Comparison of ENCODE assay signal across 8 cellular contexts in the genomic region with DNA sequence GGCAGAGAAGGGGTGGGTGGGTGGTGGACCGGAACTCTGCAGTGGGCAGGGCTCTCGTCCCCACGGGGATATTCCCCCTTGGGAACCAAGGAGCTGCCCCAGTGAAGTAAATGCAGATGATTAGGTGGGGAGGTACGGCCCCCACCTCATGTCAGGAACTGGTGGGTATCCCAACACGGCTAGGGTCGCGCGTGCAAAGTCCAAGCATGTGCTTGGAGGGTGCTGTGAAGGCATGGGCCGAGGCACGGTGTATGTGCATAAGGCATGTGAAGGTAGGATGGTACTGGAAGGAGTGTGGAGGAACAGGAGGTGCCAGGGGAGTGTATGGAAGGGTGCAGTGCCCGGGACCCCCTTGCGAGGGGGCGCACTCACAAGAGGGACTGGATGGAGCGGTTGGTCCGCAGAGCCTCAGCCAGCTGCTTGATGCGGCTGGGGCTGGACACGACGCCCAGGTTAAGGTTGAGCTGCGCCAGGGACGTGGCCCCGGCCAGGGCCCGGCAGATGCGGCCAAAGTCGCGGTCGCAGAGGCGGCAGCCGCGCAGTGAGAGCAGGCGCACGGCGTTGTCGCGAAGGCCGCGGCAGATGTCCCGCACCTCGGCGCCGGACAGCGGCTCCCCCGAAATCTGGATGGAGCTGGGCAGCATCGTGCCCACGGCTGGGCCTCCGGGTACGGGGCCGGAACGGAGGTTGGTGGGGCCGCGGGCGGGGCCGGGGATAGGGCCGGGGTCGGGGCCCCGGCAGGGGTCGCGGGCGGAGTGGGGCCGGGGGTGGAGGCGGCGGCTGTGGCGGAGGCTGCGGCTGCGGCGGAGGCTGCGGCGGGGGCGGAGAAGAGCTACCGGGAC. TPM values are rescaled to one million over a fixed set of nuclear protein-coding genes. Genes with fewer than 3 reads are reported as not detected.
DNase-seq lines count a peak whose midpoint lies in the region; ATAC-seq and TF ChIP-seq lines count a peak whose summit lies in the region.

No MANE protein-coding gene starts in this region.

- H3K4me1 Mint-ChIP-seq in activated CD8-positive, alpha-beta T cell treated with anti-CD3 and anti-CD28 coated beads, Interleukin-2, amount 10 ng/mL, durations not matched to agents 7 days and 5 days (ENCODE audit: low read depth), result peaks cover 16% of the 10 kb centered on the region
- peaks cover 37% of the 10 kb centered on the region for H3K4me1 Mint-ChIP-seq in stimulated activated memory B cell treated with anti-CD40 and anti-IgM and Interleukin-4, amounts not matched to agents 10 μg/mL and 1 μg/mL and 100 μg/mL, for 72 hours

- no peak for TF ChIP-seq CTCF in AG04449 (IDR thresholded peaks at IDR 0.05; ENCODE audit: insufficient read depth, low read length, missing control alignments)

- CTCF ChIA-PET in AG04449 (lab: Yijun Ruan, JAX), result interaction anchor here (0.6 to 13.3 kb wide), 11 partner anchors 6 to 805 kb away, joined by 3 to 337 read pairs (median 3); partner anchors contain the start of genes DLK2, DNPH1, POLR1C and YIPF3
- CTCF ChIA-PET in activated CD8-positive, alpha-beta T cell treated with anti-CD3 and anti-CD28 coated beads, Interleukin-2, amount 10 ng/mL, durations not matched to agents 7 days and 5 days (lab: Charles Lee), result interaction anchor here (5.1 kb wide), 1 partner anchor 15 kb away, joined by 65 read pairs; no protein-coding TSS in a partner anchor

- H3K9me3 ChIP-seq in HAP-1 (no peaks in the 10 kb centered on the region), iPS-18a (ENCODE audit: control insufficient read depth, low read depth, low read length) (no peaks in the 10 kb centered on the region)

- in situ Hi-C loops in HAP-1 (cut with MboI; ENCODE audit: low sequenced_read_pairs), result loop anchor here (5.0 to 10.0 kb wide), 2 partner anchors 155 to 247 kb away; no protein-coding TSS in a partner anchor

- ATAC-seq in activated CD8-positive, alpha-beta T cell treated with anti-CD3 and anti-CD28 coated beads, Interleukin-2, amount 10 ng/mL, durations not matched to agents 7 days and 5 days, result peak; percentile 7
- ATAC-seq in stimulated activated memory B cell treated with anti-CD40 and anti-IgM and Interleukin-4, amounts not matched to agents 10 μg/mL and 1 μg/mL and 100 μg/mL, for 72 hours, result peak; percentile 21
- ATAC-seq in HG03469 (IDR thresholded peaks at IDR 0.05; ENCODE audit: unreplicated experiment) (no peak), GM18858 (IDR thresholded peaks at IDR 0.05; ENCODE audit: unreplicated experiment) (no peak)

- H3K4me3 ChIP-seq in AG04449 (ENCODE audit: low read depth, low read length) (peak overlapping the region; percentile 63), HAP-1 (peak overlapping the region; percentile 40; the same call in 1 of the 2 replicates), iPS-18a (ENCODE audit: low read length) (peak overlapping the region; percentile 65)

- H3K36me3 ChIP-seq in HAP-1 (replicated peaks), result peaks cover 37% of the 10 kb centered on the region
- H3K36me3 ChIP-seq in iPS-18a (ENCODE audit: control insufficient read depth, low read depth, low read length), result peaks cover 38% of the 10 kb centered on the region

- POLR2A ChIA-PET in AG04449 (lab: Yijun Ruan, JAX), result interaction anchor here (0.6 to 1.5 kb wide), 5 partner anchors 8 to 335 kb away, joined by 3 to 5 read pairs (median 3); partner anchors contain the start of gene ZNF318
- POLR2A ChIA-PET in activated CD8-positive, alpha-beta T cell treated with anti-CD3 and anti-CD28 coated beads, Interleukin-2, amount 10 ng/mL, durations not matched to agents 7 days and 5 days (lab: Charles Lee), result interaction anchor here (0.8 to 1.1 kb wide), 2 partner anchors 32 to 120 kb away, joined by 3 to 4 read pairs; partner anchors contain the start of genes GTPBP2 and TJAP1

- peak overlapping the region; percentile 66 for H3K4me3 Mint-ChIP-seq in activated CD8-positive, alpha-beta T cell treated with anti-CD3 and anti-CD28 coated beads, Interleukin-2, amount 10 ng/mL, durations not matched to agents 7 days and 5 days
- peak overlapping the region; percentile 78 for H3K4me3 Mint-ChIP-seq in stimulated activated memory B cell treated with anti-CD40 and anti-IgM and Interleukin-4, amounts not matched to agents 10 μg/mL and 1 μg/mL and 100 μg/mL, for 72 hours

- no peak overlapping the region for H3K9ac ChIP-seq in iPS-18a (ENCODE audit: low read length)

- H3K27me3 Mint-ChIP-seq in activated CD8-positive, alpha-beta T cell treated with anti-CD3 and anti-CD28 coated beads, Interleukin-2, amount 10 ng/mL, durations not matched to agents 7 days and 5 days (ENCODE audit: low read depth), result peaks cover 15% of the 10 kb centered on the region
- H3K27me3 Mint-ChIP-seq in stimulated activated memory B cell treated with anti-CD40 and anti-IgM and Interleukin-4, amounts not matched to agents 10 μg/mL and 1 μg/mL and 100 μg/mL, for 72 hours, result peaks cover 24% of the 10 kb centered on the region

- no peaks in the 10 kb centered on the region for H3K9me3 Mint-ChIP-seq in activated CD8-positive, alpha-beta T cell treated with anti-CD3 and anti-CD28 coated beads, Interleukin-2, amount 10 ng/mL, durations not matched to agents 7 days and 5 days (ENCODE audit: insufficient read depth)
- H3K9me3 Mint-ChIP-seq in stimulated activated memory B cell treated with anti-CD40 and anti-IgM and Interleukin-4, amounts not matched to agents 10 μg/mL and 1 μg/mL and 100 μg/mL, for 72 hours, result no peaks in the 10 kb centered on the region

- H3K36me3 Mint-ChIP-seq in activated CD8-positive, alpha-beta T cell treated with anti-CD3 and anti-CD28 coated beads, Interleukin-2, amount 10 ng/mL, durations not matched to agents 7 days and 5 days (ENCODE audit: low read depth), result peaks cover 36% of the 10 kb centered on the region
- peaks cover 34% of the 10 kb centered on the region for H3K36me3 Mint-ChIP-seq in stimulated activated memory B cell treated with anti-CD40 and anti-IgM and Interleukin-4, amounts not matched to agents 10 μg/mL and 1 μg/mL and 100 μg/mL, for 72 hours

- H3K27ac ChIP-seq in iPS-18a (ENCODE audit: low read length), result no peak overlapping the region

- no peaks in the 10 kb centered on the region for H3K27me3 ChIP-seq in HAP-1 (ENCODE audit: low read depth)
- peaks cover 24% of the 10 kb centered on the region for H3K27me3 ChIP-seq in iPS-18a (ENCODE audit: control insufficient read depth, insufficient read depth, low read length)

- H3K27ac Mint-ChIP-seq in activated CD8-positive, alpha-beta T cell treated with anti-CD3 and anti-CD28 coated beads, Interleukin-2, amount 10 ng/mL, durations not matched to agents 7 days and 5 days, result peak overlapping the region; percentile 69
- peak overlapping the region; percentile 6 for H3K27ac Mint-ChIP-seq in stimulated activated memory B cell treated with anti-CD40 and anti-IgM and Interleukin-4, amounts not matched to agents 10 μg/mL and 1 μg/mL and 100 μg/mL, for 72 hours

- peaks cover 6% of the 10 kb centered on the region; the same call in 1 of the 2 replicates for H3K4me1 ChIP-seq in HAP-1
- H3K4me1 ChIP-seq in iPS-18a (ENCODE audit: control insufficient read depth, low read depth, low read length), result peaks cover 3% of the 10 kb centered on the region

- DNase-seq in AG04449 (ENCODE audit: low read depth, low spot score), result no peak
- DNase-seq in HAP-1 (ENCODE audit: low spot score in 2 of 2), result no peak
- no peak for DNase-seq in activated CD8-positive, alpha-beta T cell treated with anti-CD3 and anti-CD28 coated beads, Interleukin-2, amount 10 ng/mL, durations not matched to agents 7 days and 5 days
- DNase-seq in effector CD4-positive, alpha-beta T cell, result no peak

RNA-seq across cellular contexts. Expression of gene LRRC73, which starts 0.8 kb away (rescaled TPM):
- under 1 TPM; 0.26 to 0.55 TPM for total RNA-seq in activated CD8-positive, alpha-beta T cell treated with anti-CD3 and anti-CD28 coated beads, Interleukin-2, amount 10 ng/mL, durations not matched to agents 7 days and 5 days

RNA-seq across cellular contexts. Expression of gene YIPF3, which starts 7.4 kb away (rescaled TPM):
- 10 to 100 TPM; 55.6 to 59.0 TPM for total RNA-seq in activated CD8-positive, alpha-beta T cell treated with anti-CD3 and anti-CD28 coated beads, Interleukin-2, amount 10 ng/mL, durations not matched to agents 7 days and 5 days

RNA-seq across cellular contexts. Expression of gene POLR1C, which starts 7.5 kb away (rescaled TPM):
- total RNA-seq in activated CD8-positive, alpha-beta T cell treated with anti-CD3 and anti-CD28 coated beads, Interleukin-2, amount 10 ng/mL, durations not matched to agents 7 days and 5 days, result 10 to 100 TPM; 34.7 to 35.4 TPM

RNA-seq across cellular contexts. Expression of gene TJAP1, which starts 32.0 kb away (rescaled TPM):
- 10 to 100 TPM; 34.7 to 35.5 TPM for total RNA-seq in activated CD8-positive, alpha-beta T cell treated with anti-CD3 and anti-CD28 coated beads, Interleukin-2, amount 10 ng/mL, durations not matched to agents 7 days and 5 days

RNA-seq across cellular contexts. Expression of gene DLK2, which starts 54.0 kb away (rescaled TPM):
- not detected for total RNA-seq in activated CD8-positive, alpha-beta T cell treated with anti-CD3 and anti-CD28 coated beads, Interleukin-2, amount 10 ng/mL, durations not matched to agents 7 days and 5 days

Comparison
In these comparisons a context has a peak if more than half of its experiments do, and no peak if none do; other contexts are left out.
1. ATAC-seq: peak in activated CD8-positive, alpha-beta T cell treated with anti-CD3 and anti-CD28 coated beads, Interleukin-2, amount 10 ng/mL, durations not matched to agents 7 days and 5 days (single experiment) and stimulated activated memory B cell treated with anti-CD40 and anti-IgM and Interleukin-4, amounts not matched to agents 10 μg/mL and 1 μg/mL and 100 μg/mL, for 72 hours (single experiment); none in HG03469 (single experiment) and GM18858 (single experiment).
2. Peak in every context shown above with its lines, with median percentiles within 50 percentile points of each other: H3K4me3 ChIP-seq.